1 cellular context compared by ENCODE assay signal in genomic region chr10:133388265-133388972, GRCh38.
TF ChIP-seq lines count a peak whose summit lies in the region.

No MANE protein-coding gene starts in this region.

TF ChIP-seq in K562, 482 proteins besides CTCF, POLR2A, EP300 and RAD21 (continued from another document and continues in another):
- TF ChIP-seq ZBTB49 (CRISPR knock-in tag; IDR thresholded peaks at IDR 0.05; ENCODE audit: borderline replicate concordance) (no peak), SP1 (CRISPR knock-in tag; IDR thresholded peaks at IDR 0.05) (no peak), SAP30 (IDR thresholded peaks at IDR 0.05; ENCODE audit: borderline replicate concordance, insufficient read depth, low read depth, low read length, poor library complexity, severe bottlenecking) (no peak), VEZF1 (CRISPR knock-in tag; IDR thresholded peaks at IDR 0.05) (0 out of 2 replicates have a peak, but pooled peaks have one; percentile 14), KAT8 (IDR thresholded peaks at IDR 0.05; ENCODE audit: low read depth) (no peak), ZBTB5 (IDR thresholded peaks at IDR 0.05) (no peak), MCM2 (IDR thresholded peaks at IDR 0.05; ENCODE audit: low read depth) (no peak), RCOR1 (IDR thresholded peaks at IDR 0.05; ENCODE audit: borderline replicate concordance in 1 of 2, low read depth in 2 of 2, low read length in 2 of 2) (peak in 1 of 2 experiments; percentile 29; a peak in 1 of 4 replicates), TEAD4 (IDR thresholded peaks at IDR 0.05; ENCODE audit: low read length) (0 out of 2 replicates have a peak, but pooled peaks have one; percentile 28), TEAD4 (CRISPR knock-in tag; IDR thresholded peaks at IDR 0.05; ENCODE audit: borderline replicate concordance) (no peak), TAF9B (IDR thresholded peaks at IDR 0.05; ENCODE audit: partially characterized antibody) (peak; percentile 80), PHF21A (IDR thresholded peaks at IDR 0.05; ENCODE audit: borderline replicate concordance, low read depth) (no peak), GTF2E2 (tag; IDR thresholded peaks at IDR 0.05) (no peak), PBX2 (CRISPR knock-in tag; IDR thresholded peaks at IDR 0.05; ENCODE audit: low read depth) (no peak), PBX2 (tag; conservative IDR thresholded peaks at IDR 0.05; ENCODE audit: low read depth) (no peak), TAF7 (tag; IDR thresholded peaks at IDR 0.05) (peak; percentile 66), ZNF75A (CRISPR knock-in tag; IDR thresholded peaks at IDR 0.05) (no peak), SLC30A9 (CRISPR knock-in tag; IDR thresholded peaks at IDR 0.05) (no peak), CHAMP1 (IDR thresholded peaks at IDR 0.05) (no peak), SFPQ (IDR thresholded peaks at IDR 0.05; ENCODE audit: low read depth, low read length) (no peak), SIN3B (IDR thresholded peaks at IDR 0.05; ENCODE audit: low read depth) (peak; percentile 68), MNT (conservative IDR thresholded peaks at IDR 0.05) (peak; percentile 20 to 57; a peak in 2 of 4 replicates), HMBOX1 (IDR thresholded peaks at IDR 0.05) (peak; percentile 55; the same call in 1 of the 2 replicates), NCOR1 (IDR thresholded peaks at IDR 0.05) (0 out of 2 replicates have a peak, but pooled peaks have one; percentile 14), MXD1 (CRISPR knock-in tag; IDR thresholded peaks at IDR 0.05; ENCODE audit: borderline replicate concordance, poor library complexity, severe bottlenecking) (no peak), ARID3A (IDR thresholded peaks at IDR 0.05; ENCODE audit: borderline replicate concordance, low read depth, low read length) (no peak), UBTF (IDR thresholded peaks at IDR 0.05; ENCODE audit: borderline replicate concordance in 1 of 2, low read depth in 2 of 2, low read length in 2 of 2) (0 out of 4 replicates have a peak, but pooled peaks of 1 of the 2 experiments have one; percentile 18), PCBP2 (IDR thresholded peaks at IDR 0.05; ENCODE audit: low read depth, low read length, poor library complexity, severe bottlenecking) (no peak), ZNF780A (CRISPR knock-in tag; IDR thresholded peaks at IDR 0.05) (no peak), NR2C2 (CRISPR knock-in tag; IDR thresholded peaks at IDR 0.05) (no peak), NR2C2 (tag; IDR thresholded peaks at IDR 0.05) (peak; percentile 55), ZC3H11A (IDR thresholded peaks at IDR 0.05; ENCODE audit: low read depth, low read length) (no peak), SRSF9 (IDR thresholded peaks at IDR 0.05; ENCODE audit: borderline replicate concordance, low read depth, low read length) (no peak), NFRKB (IDR thresholded peaks at IDR 0.05; ENCODE audit: low read depth) (peak; percentile 96), SUPT5H (IDR thresholded peaks at IDR 0.05) (peak; percentile 68), TRIM28 (IDR thresholded peaks at IDR 0.05) (no peak), TAF1 (IDR thresholded peaks at IDR 0.05; ENCODE audit: control insufficient read depth, extremely low read depth, insufficient read depth, low read length, severe bottlenecking) (peak; percentile 60), ZNF134 (CRISPR knock-in tag; conservative IDR thresholded peaks at IDR 0.05) (no peak)
